ENCODE assay signal across 17 cellular contexts in the genomic region with DNA sequence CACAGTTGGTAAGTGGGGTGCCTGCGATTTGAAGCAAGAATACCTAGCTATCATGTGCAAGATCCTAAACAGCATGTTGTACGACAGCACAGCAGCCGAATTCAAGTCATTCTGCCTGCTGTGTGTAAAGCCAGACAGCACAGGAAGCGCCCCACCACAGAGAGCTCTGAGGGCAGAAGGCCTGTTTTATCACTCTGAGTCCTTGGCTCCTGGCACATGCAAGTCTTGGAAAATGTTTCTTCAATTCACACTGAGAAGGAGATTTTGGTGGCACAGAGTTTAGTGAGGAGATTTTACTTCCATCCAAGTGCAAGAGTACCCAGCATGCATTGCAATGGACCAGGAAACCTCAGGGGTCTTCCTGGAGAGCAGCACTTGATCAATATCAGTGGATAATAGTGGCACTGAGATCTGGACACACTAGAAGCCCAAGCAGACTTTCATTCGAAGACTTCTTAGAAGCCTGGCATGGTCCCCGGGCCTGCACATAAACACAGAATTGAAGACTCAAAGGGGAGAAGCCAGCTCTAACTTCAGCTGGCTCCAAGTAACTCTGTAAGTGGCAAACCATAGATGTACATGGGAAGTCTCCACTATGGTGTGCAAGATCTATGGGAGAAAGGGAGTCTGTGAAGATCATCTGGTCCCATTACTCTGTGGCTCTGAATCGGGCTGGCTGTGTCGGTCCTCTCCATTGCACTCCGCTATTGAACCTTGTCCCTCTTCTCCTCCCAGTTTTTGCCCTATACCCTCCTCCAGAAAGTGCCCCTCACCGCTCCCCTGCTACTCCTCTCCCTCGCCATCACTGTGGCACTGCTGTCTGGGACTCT. TPM values are rescaled to one million over a fixed set of nuclear protein-coding genes. Genes with fewer than 3 reads are reported as not detected.
DNase-seq lines count a peak whose midpoint lies in the region; ATAC-seq and TF ChIP-seq lines count a peak whose summit lies in the region.
"Had no signal": no experiment of that assay in that cellular context is flagged by ENCODE, and none has a peak within 500 bp of the region (broad histone marks: within the 10 kb centered on the region; RNA-seq: fewer than 3 reads in every experiment).

No MANE protein-coding gene starts in this region.

- CTCF ChIA-PET in activated CD4-positive, alpha-beta T cell treated with anti-CD3 and anti-CD28 coated beads for 36 hours (lab: Charles Lee) = interaction anchor here (0.6 kb wide), 1 partner anchor 132 kb away, joined by 3 read pairs; no protein-coding TSS in a partner anchor

- H3K4me1 ChIP-seq in Loucy (ENCODE audit: insufficient read depth, low read length, poor library complexity, severe bottlenecking) = peaks cover 39% of the 10 kb centered on the region
- H3K4me1 ChIP-seq: left ventricle myocardium inferior had no signal

- TF ChIP-seq CTCF in Loucy (conservative IDR thresholded peaks at IDR 0.05; ENCODE audit: low read length) = no peak

- H3K4me1 Mint-ChIP-seq in activated CD4-positive, alpha-beta T cell treated with anti-CD3 and anti-CD28 coated beads for 36 hours = peaks cover 32% of the 10 kb centered on the region

- H3K9me3 ChIP-seq in Loucy (ENCODE audit: insufficient read depth, low read depth, low read length) = no peaks in the 10 kb centered on the region
- H3K9me3 ChIP-seq: left ventricle myocardium inferior, testis had no signal

- peak; percentile 60 for DNase-seq in activated CD4-positive, alpha-beta T cell treated with anti-CD3 and anti-CD28 coated beads for 36 hours
- DNase-seq in activated naive CD4-positive, alpha-beta T cell treated with anti-CD3 and anti-CD28 coated beads, Interleukin-2, amount 50 U/mL, for 16 hours = peak; percentile 28
- peak; percentile 20 to 22 for DNase-seq in stimulated activated CD4-positive, alpha-beta T cell treated with anti-CD3 and anti-CD28 coated beads, Interleukin-2, amount 100 ng/mL, for 24 hours
- DNase-seq in DMS 273 treated with DMSO at 0.1 percent for 48 hours (lab: John Stamatoyannopoulos, UW) (no peak), occipital lobe (lab: John Stamatoyannopoulos, UW) (no peak)
- DNase-seq: AML-193, amygdala, DMS53, foreskin melanocyte, left ventricle myocardium inferior, testis had no signal

- intact Hi-C loops in activated CD4-positive, alpha-beta T cell treated with anti-CD3 and anti-CD28 coated beads for 36 hours (cut with DNase I, micrococcal nuclease) = no loop called here

- no peak overlapping the region for H3K4me3 Mint-ChIP-seq in activated CD4-positive, alpha-beta T cell treated with anti-CD3 and anti-CD28 coated beads for 36 hours

- H3K4me2 ChIP-seq in Loucy (ENCODE audit: low read depth, low read length, poor library complexity, severe bottlenecking) = peak overlapping the region; percentile 44
- H3K4me2 ChIP-seq: KMS-11, smooth muscle cell had no signal

- H3K27ac Mint-ChIP-seq in activated CD4-positive, alpha-beta T cell treated with anti-CD3 and anti-CD28 coated beads for 36 hours = no peak overlapping the region

- H3K27me3 ChIP-seq in Loucy (ENCODE audit: insufficient read depth, low read length, poor library complexity, severe bottlenecking) = no peaks in the 10 kb centered on the region
- H3K27me3 ChIP-seq: testis had no signal

- H3K9ac ChIP-seq in Loucy (ENCODE audit: low read depth, low read length, poor library complexity, severe bottlenecking) = peak overlapping the region; percentile 23
- H3K9ac ChIP-seq: KMS-11, parathyroid adenoma had no signal

- H3F3A ChIP-seq in Loucy (ENCODE audit: low read depth) = no peaks in the 10 kb centered on the region

- H3K36me3 ChIP-seq in Loucy (ENCODE audit: insufficient read depth, low read length) = no peaks in the 10 kb centered on the region
- H3K36me3 ChIP-seq: left ventricle myocardium inferior had no signal

- 0 out of 2 replicates have a peak overlapping the region, but pooled peaks have one; percentile 16 for H2AFZ ChIP-seq in Loucy (ENCODE audit: low read length)
- H2AFZ ChIP-seq: parathyroid adenoma had no signal

- ATAC-seq in activated CD4-positive, alpha-beta T cell treated with anti-CD3 and anti-CD28 coated beads for 36 hours = peak; percentile 78
- ATAC-seq in HG02870 (IDR thresholded peaks at IDR 0.05; ENCODE audit: unreplicated experiment) (no peak), HG03460 (IDR thresholded peaks at IDR 0.05; ENCODE audit: unreplicated experiment) (no peak)

- no peaks in the 10 kb centered on the region for H3K9me2 ChIP-seq in Loucy (replicated peaks; ENCODE audit: low read depth, low read length)

- no peaks in the 10 kb centered on the region for H3K27me3 Mint-ChIP-seq in activated CD4-positive, alpha-beta T cell treated with anti-CD3 and anti-CD28 coated beads for 36 hours

- no peaks in the 10 kb centered on the region for H3K36me3 Mint-ChIP-seq in activated CD4-positive, alpha-beta T cell treated with anti-CD3 and anti-CD28 coated beads for 36 hours (ENCODE audit: low read depth)

- no peaks in the 10 kb centered on the region for H3K79me2 ChIP-seq in Loucy (ENCODE audit: insufficient read depth, low read length)
- H3K79me2 ChIP-seq: parathyroid adenoma had no signal

- POLR2A ChIA-PET in activated CD4-positive, alpha-beta T cell treated with anti-CD3 and anti-CD28 coated beads for 36 hours (lab: Charles Lee) = no interaction called here

- H3K9me3 Mint-ChIP-seq in activated CD4-positive, alpha-beta T cell treated with anti-CD3 and anti-CD28 coated beads for 36 hours (ENCODE audit: low read depth) = no peaks in the 10 kb centered on the region

- no peak overlapping the region for H3K4me3 ChIP-seq in Loucy (ENCODE audit: low read length, poor library complexity, severe bottlenecking)
- H3K4me3 ChIP-seq: left ventricle myocardium inferior, smooth muscle cell, testis had no signal

- H4K20me1 ChIP-seq in Loucy (ENCODE audit: insufficient read depth, low read length, poor library complexity, severe bottlenecking) = no peaks in the 10 kb centered on the region

RNA-seq across cellular contexts. Expression of a gene that starts 1.6 kb away (rescaled TPM):
- total RNA-seq in activated CD4-positive, alpha-beta T cell treated with anti-CD3 and anti-CD28 coated beads for 36 hours = not detected
- 0.16 TPM for total RNA-seq in occipital lobe
- total RNA-seq: left ventricle myocardium inferior, testis had no signal

RNA-seq across cellular contexts. Expression of a gene that starts 21.6 kb away (rescaled TPM):
- total RNA-seq in activated CD4-positive, alpha-beta T cell treated with anti-CD3 and anti-CD28 coated beads for 36 hours = not detected
- not detected for total RNA-seq in occipital lobe
- total RNA-seq: left ventricle myocardium inferior had no signal

RNA-seq across cellular contexts. Expression of a gene that starts 29.8 kb away (rescaled TPM):
- total RNA-seq in activated CD4-positive, alpha-beta T cell treated with anti-CD3 and anti-CD28 coated beads for 36 hours = not detected
- not detected for total RNA-seq in occipital lobe
- total RNA-seq: left ventricle myocardium inferior, smooth muscle cell, testis had no signal

Comparison
In these comparisons a context has a peak if more than half of its experiments do, and no peak if none do; other contexts are left out.
1. DNase-seq: peak in activated CD4-positive, alpha-beta T cell treated with anti-CD3 and anti-CD28 coated beads for 36 hours (single experiment), activated naive CD4-positive, alpha-beta T cell treated with anti-CD3 and anti-CD28 coated beads, Interleukin-2, amount 50 U/mL, for 16 hours (single experiment) and stimulated activated CD4-positive, alpha-beta T cell treated with anti-CD3 and anti-CD28 coated beads, Interleukin-2, amount 100 ng/mL, for 24 hours (2 of 2); none in DMS 273 treated with DMSO at 0.1 percent for 48 hours (single experiment) and occipital lobe (single experiment).